16 cellular contexts compared by ENCODE assay signal in genomic region chr14:24259282-24260025, GRCh38. TPM values are rescaled to one million over a fixed set of nuclear protein-coding genes. Genes with fewer than 3 reads are reported as not detected.
DNase-seq lines count a peak whose midpoint lies in the region; ATAC-seq, FAIRE-seq and TF ChIP-seq lines count a peak whose summit lies in the region.
"Had no signal": no experiment of that assay in that cellular context is flagged by ENCODE, and none has a peak within 500 bp of the region (broad histone marks: within the 10 kb centered on the region; RNA-seq: fewer than 3 reads in every experiment).

No MANE protein-coding gene starts in this region.

- peak overlapping the region; percentile 80 for H4K8ac ChIP-seq in H1 (ENCODE audit: extremely low read depth, insufficient read depth, low read length)

- H3K27ac Mint-ChIP-seq in activated CD4-positive, alpha-beta T cell treated with anti-CD3 and anti-CD28 coated beads for 36 hours, result no peak overlapping the region
- H3K27ac Mint-ChIP-seq: activated naive CD8-positive, alpha-beta T cell treated with anti-CD3 and anti-CD28 coated beads, Interleukin-2, amount 10 ng/mL, durations not matched to agents 7 days and 5 days; nephron had no signal

- no peak overlapping the region for H2BK20ac ChIP-seq in H1 (ENCODE audit: low read length)

- H3K27ac ChIP-seq in right atrium auricular region (no peak overlapping the region), H1 (ENCODE audit: low read depth, low read length) (no peak overlapping the region), lower lobe of right lung (peak overlapping the region; percentile 58)
- H3K27ac ChIP-seq: SJCRH30 had no signal

- no peaks in the 10 kb centered on the region for H3K27me3 ChIP-seq in right atrium auricular region
- no peaks in the 10 kb centered on the region; a peak in 1 of 7 replicates for H3K27me3 ChIP-seq in H1 (replicated peaks in 1 of 4; ENCODE audit: control insufficient read depth in 3 of 4, extremely low read depth in 1 of 4, insufficient read depth in 3 of 4, low read length in 3 of 4)
- H3K27me3 ChIP-seq in lower lobe of right lung (ENCODE audit: low read depth), result no peaks in the 10 kb centered on the region
- H3K27me3 ChIP-seq: SJCRH30, tibial nerve had no signal

- no peak overlapping the region for H4K5ac ChIP-seq in H1 (ENCODE audit: insufficient read length, low read depth, low read length)

- FAIRE-seq in H1 (lab: Jason Lieb, UNC) (no peak), urothelium cell line (lab: Jason Lieb, UNC) (peak; percentile 30)
- FAIRE-seq: K562 had no signal

- H3K27me3 Mint-ChIP-seq in activated CD4-positive, alpha-beta T cell treated with anti-CD3 and anti-CD28 coated beads for 36 hours, result no peaks in the 10 kb centered on the region
- H3K27me3 Mint-ChIP-seq: activated naive CD8-positive, alpha-beta T cell treated with anti-CD3 and anti-CD28 coated beads, Interleukin-2, amount 10 ng/mL, durations not matched to agents 7 days and 5 days had no signal

- no peaks in the 10 kb centered on the region for H3K9me3 Mint-ChIP-seq in activated CD4-positive, alpha-beta T cell treated with anti-CD3 and anti-CD28 coated beads for 36 hours (ENCODE audit: low read depth)
- H3K9me3 Mint-ChIP-seq: activated naive CD8-positive, alpha-beta T cell treated with anti-CD3 and anti-CD28 coated beads, Interleukin-2, amount 10 ng/mL, durations not matched to agents 7 days and 5 days; nephron had no signal

- H3K36me3 ChIP-seq in right atrium auricular region, result no peaks in the 10 kb centered on the region
- no peaks in the 10 kb centered on the region for H3K36me3 ChIP-seq in H1 (ENCODE audit: control insufficient read depth in 2 of 4, insufficient read depth in 4 of 4, low read length in 3 of 4)
- H3K36me3 ChIP-seq in lower lobe of right lung, result peaks cover 22% of the 10 kb centered on the region
- H3K36me3 ChIP-seq: SJCRH30 had no signal

- TF ChIP-seq EP300 in H1 (IDR thresholded peaks at IDR 0.05; ENCODE audit: borderline replicate concordance in 1 of 2, low read depth in 2 of 2, low read length in 2 of 2), result no peak

- no peak overlapping the region for H4K91ac ChIP-seq in H1 (replicated peaks; ENCODE audit: insufficient read length, low read length)

- peak; percentile 21 to 31 for ATAC-seq in left cardiac atrium
- peak; percentile 77 to 79 for ATAC-seq in lower lobe of right lung
- ATAC-seq in activated CD4-positive, alpha-beta T cell treated with anti-CD3 and anti-CD28 coated beads for 36 hours, result no peak
- ATAC-seq: K562 had no signal

- no peak overlapping the region for H3K18ac ChIP-seq in H1 (ENCODE audit: extremely low read depth, low read length)

- no peak overlapping the region for H2AK5ac ChIP-seq in H1 (ENCODE audit: low read depth, low read length)

- POLR2A ChIA-PET in H1 (lab: Charles Lee; ENCODE audit: partially characterized antibody), result interaction anchor here (0.7 to 3.9 kb wide), 4 partner anchors 9 to 45 kb away, joined by 3 to 14 read pairs (median 4); no protein-coding TSS in a partner anchor
- POLR2A ChIA-PET in activated CD4-positive, alpha-beta T cell treated with anti-CD3 and anti-CD28 coated beads for 36 hours (lab: Charles Lee), result no interaction called here

- no peak for TF ChIP-seq POLR2A in H1 (IDR thresholded peaks at IDR 0.05; ENCODE audit: control extremely low read depth in 1 of 2, low read depth in 2 of 2, low read length in 2 of 2)

- intact Hi-C loops in left cardiac atrium (cut with DNase I) (no loop called here), lower lobe of right lung (cut with DNase I) (no loop called here)
- intact Hi-C loops in activated CD4-positive, alpha-beta T cell treated with anti-CD3 and anti-CD28 coated beads for 36 hours (cut with DNase I, micrococcal nuclease), result no loop called here

- H3K4ac ChIP-seq in H1 (replicated peaks; ENCODE audit: insufficient read length, low read depth, low read length), result no peak overlapping the region

- CTCF ChIA-PET in H1 (lab: Charles Lee; ENCODE audit: partially characterized antibody), result interaction anchor here (0.5 to 3.6 kb wide), 7 partner anchors 12 to 1447 kb away, joined by 3 to 14 read pairs (median 4); partner anchors contain the start of genes CIDEB and RABGGTA
- CTCF ChIA-PET in activated CD4-positive, alpha-beta T cell treated with anti-CD3 and anti-CD28 coated beads for 36 hours (lab: Charles Lee), result no interaction called here

- H3K56ac ChIP-seq in H1 (replicated peaks; ENCODE audit: insufficient read length, low read depth, low read length), result no peak overlapping the region

- no peaks in the 10 kb centered on the region for H3K9me3 ChIP-seq in right atrium auricular region
- H3K9me3 ChIP-seq in H1 (ENCODE audit: insufficient read depth in 2 of 2, low read depth in 1 of 2, low read length in 1 of 2), result no peaks in the 10 kb centered on the region
- no peaks in the 10 kb centered on the region for H3K9me3 ChIP-seq in lower lobe of right lung
- H3K9me3 ChIP-seq: SJCRH30, tibial nerve had no signal

- no peaks in the 10 kb centered on the region for H3K79me2 ChIP-seq in H1 (ENCODE audit: control insufficient read depth in 1 of 2, insufficient read depth in 2 of 2, low read length in 2 of 2)

- H4K20me1 ChIP-seq in H1 (replicated peaks in 1 of 2; ENCODE audit: control insufficient read depth in 1 of 2, insufficient read depth in 2 of 2, low read length in 2 of 2), result peaks cover 0 to 2% of the 10 kb centered on the region in 2 experiments

- no peak overlapping the region for H3K9ac ChIP-seq in H1 (replicated peaks in 1 of 4; ENCODE audit: extremely low read depth in 1 of 4, low read depth in 3 of 4, low read length in 3 of 4)

- H3K4me1 ChIP-seq in right atrium auricular region, result no peaks in the 10 kb centered on the region
- peaks cover 0 to 2% (median 0%) of the 10 kb centered on the region in 4 experiments; a peak in 1 of 7 replicates for H3K4me1 ChIP-seq in H1 (replicated peaks in 1 of 4; ENCODE audit: control insufficient read depth in 3 of 4, insufficient read depth in 4 of 4, low read length in 3 of 4)
- peaks cover 12% of the 10 kb centered on the region for H3K4me1 ChIP-seq in lower lobe of right lung
- H3K4me1 ChIP-seq: SJCRH30 had no signal

- H2BK5ac ChIP-seq in H1 (ENCODE audit: low read depth, low read length), result no peak overlapping the region

- no peak overlapping the region for H2BK15ac ChIP-seq in H1 (ENCODE audit: low read length)

- no peak overlapping the region for H3K4me3 ChIP-seq in right atrium auricular region
- no peak overlapping the region for H3K4me3 ChIP-seq in H1 (ENCODE audit: extremely low read depth in 1 of 4, insufficient read depth in 2 of 4, low read depth in 3 of 4, low read length in 4 of 4)
- H3K4me3 ChIP-seq in lower lobe of right lung, result no peak overlapping the region
- H3K4me3 ChIP-seq: K562, SJCRH30 had no signal

- TF ChIP-seq CTCF in right atrium auricular region (IDR thresholded peaks at IDR 0.05), result no peak
- TF ChIP-seq CTCF in H1 (IDR thresholded peaks at IDR 0.05; ENCODE audit: control extremely low read depth in 1 of 3, insufficient read depth in 1 of 3, low read depth in 1 of 3, low read length in 3 of 3), result no peak
- TF ChIP-seq CTCF in lower lobe of right lung (IDR thresholded peaks at IDR 0.05), result no peak

- H2BK120ac ChIP-seq in H1 (replicated peaks; ENCODE audit: low read depth, low read length), result no peak overlapping the region

- H3K14ac ChIP-seq in H1 (ENCODE audit: insufficient read length), result no peak overlapping the region

- H3K4me1 Mint-ChIP-seq in activated CD4-positive, alpha-beta T cell treated with anti-CD3 and anti-CD28 coated beads for 36 hours, result no peaks in the 10 kb centered on the region
- H3K4me1 Mint-ChIP-seq: activated naive CD8-positive, alpha-beta T cell treated with anti-CD3 and anti-CD28 coated beads, Interleukin-2, amount 10 ng/mL, durations not matched to agents 7 days and 5 days had no signal

- H2BK12ac ChIP-seq in H1 (ENCODE audit: low read depth, low read length), result no peak overlapping the region

- H3K36me3 Mint-ChIP-seq in activated CD4-positive, alpha-beta T cell treated with anti-CD3 and anti-CD28 coated beads for 36 hours (ENCODE audit: low read depth), result peaks cover 13% of the 10 kb centered on the region

- no peak overlapping the region for H3K4me2 ChIP-seq in H1 (ENCODE audit: insufficient read depth in 1 of 2, low read depth in 2 of 2, low read length in 2 of 2)

- WGBS in H1 (ENCODE audit: extremely low coverage in 1 of 2, insufficient coverage in 1 of 2, insufficient read length in 1 of 2, insufficient replicate concordance in 2 of 2, low coverage in 1 of 2, low lambda C conversion rate in 2 of 2, missing lambda C conversion rate in 1 of 2), 2 experiments, result 92% methylated on average over 16 of the region's 16 CpGs; no CpG with 5 or more reads in 1 of the 2 experiments

- H3K23ac ChIP-seq in H1 (ENCODE audit: insufficient read length), result no peak overlapping the region

- H3K79me1 ChIP-seq in H1 (ENCODE audit: low read depth, low read length), result no peaks in the 10 kb centered on the region

- DNase-seq in left cardiac atrium (peak; percentile 38), right atrium auricular region (ENCODE audit: low spot score) (no peak), H1 (ENCODE audit: low read depth in 1 of 2, low spot score in 2 of 2) (no peak), lower lobe of right lung (peak; percentile 80), urothelium cell line (ENCODE audit: low spot score) (peak; percentile 86), medulla oblongata (ENCODE audit: extremely low spot score) (no peak), DMS53 treated with DMSO at 0.1 percent for 48 hours (lab: John Stamatoyannopoulos, UW; ENCODE audit: unreplicated experiment) (no peak)
- no peak for DNase-seq in activated CD4-positive, alpha-beta T cell treated with anti-CD3 and anti-CD28 coated beads for 36 hours
- DNase-seq: 8988T; activated naive CD8-positive, alpha-beta T cell treated with anti-CD3 and anti-CD28 coated beads, Interleukin-2, amount 10 ng/mL, durations not matched to agents 7 days and 5 days; NCI-H187; NCI-H774 had no signal

- no peaks in the 10 kb centered on the region for H3K23me2 ChIP-seq in H1 (ENCODE audit: low read depth, low read length)

- no peak for TF ChIP-seq RAD21 in H1 (IDR thresholded peaks at IDR 0.05 in 1 of 2, conservative IDR thresholded peaks at IDR 0.05 in 1 of 2; ENCODE audit: low read depth in 2 of 2, low read length in 2 of 2)

- H2AFZ ChIP-seq in H1 (ENCODE audit: low read length), result no peak overlapping the region

- H3K4me3 Mint-ChIP-seq in activated CD4-positive, alpha-beta T cell treated with anti-CD3 and anti-CD28 coated beads for 36 hours, result no peak overlapping the region
- H3K4me3 Mint-ChIP-seq: activated naive CD8-positive, alpha-beta T cell treated with anti-CD3 and anti-CD28 coated beads, Interleukin-2, amount 10 ng/mL, durations not matched to agents 7 days and 5 days; nephron had no signal

RNA-seq across cellular contexts. Expression of gene TGM1, which starts 3.5 kb away (rescaled TPM):
- total RNA-seq in left cardiac atrium (1 to 10 TPM; 5.5 to 6.4 TPM), right atrium auricular region (10 to 100 TPM; 11.9 to 36.9 TPM), lower lobe of right lung (5.9 TPM)
- total RNA-seq in H1 (2021; fragmentation: NEBNext Ultra II Directional; extraction: Animal tissue kit (Norgen Biotek cat#: 25700)), result 2.0 and 2.2 TPM in 2 replicates
- polyA plus RNA-seq in H1 (2011; rRNA removed), result 1.8 and 4.1 TPM in 2 replicates
- polyA plus RNA-seq in H1 (2011; cell fraction: cytosol; rRNA removed), result 2.6 TPM
- polyA plus RNA-seq in H1 (2011; cell fraction: nucleus; rRNA removed), result 15.8 TPM
- polyA plus RNA-seq in H1 (2012, experiment 1 of 2), result 1.7 to 2.2 TPM (median 1.8 TPM) in 4 replicates
- 1.1 TPM for polyA plus RNA-seq in H1 (2012, experiment 2 of 2)
- polyA plus RNA-seq in H1 (2013, experiment 1 of 2), result 1.3 TPM
- polyA plus RNA-seq in H1 (2013, experiment 2 of 2), result 1.4 TPM
- polyA minus RNA-seq in H1 (2011; rRNA and poly(A)+ RNA removed), result 2.0 and 2.2 TPM in 2 replicates
- polyA minus RNA-seq in H1 (2011; cell fraction: cytosol; rRNA and poly(A)+ RNA removed), result not detected
- polyA minus RNA-seq in H1 (2011; cell fraction: nucleus; rRNA and poly(A)+ RNA removed), result 3.9 TPM
- 1 to 10 TPM; 4.8 to 7.4 TPM for total RNA-seq in activated CD4-positive, alpha-beta T cell treated with anti-CD3 and anti-CD28 coated beads for 36 hours

RNA-seq across cellular contexts. Expression of gene RABGGTA, which starts 11.9 kb away (rescaled TPM):
- total RNA-seq in left cardiac atrium (10 to 100 TPM; 16.1 to 18.6 TPM), right atrium auricular region (10 to 100 TPM; 21.3 to 22.2 TPM), lower lobe of right lung (50.4 TPM)
- total RNA-seq in H1 (2021; fragmentation: NEBNext Ultra II Directional; extraction: Animal tissue kit (Norgen Biotek cat#: 25700)), result 16.0 and 16.9 TPM in 2 replicates
- 49.8 and 65.1 TPM in 2 replicates for polyA plus RNA-seq in H1 (2011; rRNA removed)
- 30.0 TPM for polyA plus RNA-seq in H1 (2011; cell fraction: cytosol; rRNA removed)
- polyA plus RNA-seq in H1 (2011; cell fraction: nucleus; rRNA removed), result 150 TPM
- polyA plus RNA-seq in H1 (2012, experiment 1 of 2), result 17.0 to 25.2 TPM (median 20.7 TPM) in 4 replicates
- polyA plus RNA-seq in H1 (2012, experiment 2 of 2), result 36.6 TPM
- 22.1 TPM for polyA plus RNA-seq in H1 (2013, experiment 1 of 2)
- polyA plus RNA-seq in H1 (2013, experiment 2 of 2), result 19.9 TPM
- polyA minus RNA-seq in H1 (2011; rRNA and poly(A)+ RNA removed), result 34.2 and 35.5 TPM in 2 replicates
- 18.1 TPM for polyA minus RNA-seq in H1 (2011; cell fraction: cytosol; rRNA and poly(A)+ RNA removed)
- polyA minus RNA-seq in H1 (2011; cell fraction: nucleus; rRNA and poly(A)+ RNA removed), result 40.0 TPM
- 10 to 100 TPM; 52.1 to 56.0 TPM for total RNA-seq in activated CD4-positive, alpha-beta T cell treated with anti-CD3 and anti-CD28 coated beads for 36 hours

RNA-seq across cellular contexts. Expression of gene TINF2, which starts 17.0 kb away (rescaled TPM):
- 10 to 100 TPM; 45.3 to 49.2 TPM for total RNA-seq in left cardiac atrium
- 10 to 100 TPM; 28.2 to 36.3 TPM for total RNA-seq in right atrium auricular region
- total RNA-seq in H1 (2021; fragmentation: NEBNext Ultra II Directional; extraction: Animal tissue kit (Norgen Biotek cat#: 25700)), result 31.0 and 36.7 TPM in 2 replicates
- polyA plus RNA-seq in H1 (2011; rRNA removed), result 23.5 and 31.7 TPM in 2 replicates
- 23.9 TPM for polyA plus RNA-seq in H1 (2011; cell fraction: cytosol; rRNA removed)
- 35.0 TPM for polyA plus RNA-seq in H1 (2011; cell fraction: nucleus; rRNA removed)
- polyA plus RNA-seq in H1 (2012, experiment 1 of 2), result 26.5 to 47.3 TPM (median 32.5 TPM) in 4 replicates
- polyA plus RNA-seq in H1 (2012, experiment 2 of 2), result 24.3 TPM
- polyA plus RNA-seq in H1 (2013, experiment 1 of 2), result 37.5 TPM
- 41.3 TPM for polyA plus RNA-seq in H1 (2013, experiment 2 of 2)
- 20.8 and 30.6 TPM in 2 replicates for polyA minus RNA-seq in H1 (2011; rRNA and poly(A)+ RNA removed)
- 14.8 TPM for polyA minus RNA-seq in H1 (2011; cell fraction: cytosol; rRNA and poly(A)+ RNA removed)
- polyA minus RNA-seq in H1 (2011; cell fraction: nucleus; rRNA and poly(A)+ RNA removed), result 31.8 TPM
- total RNA-seq in lower lobe of right lung, result 85.7 TPM
- 100 to 1,000 TPM in 1 of 2 experiments, 10 to 100 TPM in 1; 87.4 to 108 TPM for total RNA-seq in activated CD4-positive, alpha-beta T cell treated with anti-CD3 and anti-CD28 coated beads for 36 hours

RNA-seq across cellular contexts. Expression of gene GMPR2, which starts 26.7 kb away (rescaled TPM):
- total RNA-seq in left cardiac atrium (10 to 100 TPM; 24.1 to 34.1 TPM), right atrium auricular region (10 to 100 TPM; 28.1 to 31.7 TPM), lower lobe of right lung (72.3 TPM)
- 85.3 and 88.3 TPM in 2 replicates for total RNA-seq in H1 (2021; fragmentation: NEBNext Ultra II Directional; extraction: Animal tissue kit (Norgen Biotek cat#: 25700))
- polyA plus RNA-seq in H1 (2011; rRNA removed), result 52.9 and 61.6 TPM in 2 replicates
- polyA plus RNA-seq in H1 (2011; cell fraction: cytosol; rRNA removed), result 84.7 TPM
- 82.6 TPM for polyA plus RNA-seq in H1 (2011; cell fraction: nucleus; rRNA removed)
- polyA plus RNA-seq in H1 (2012, experiment 1 of 2), result 91.9 to 106 TPM (median 101 TPM) in 4 replicates
- 59.5 TPM for polyA plus RNA-seq in H1 (2012, experiment 2 of 2)
- polyA plus RNA-seq in H1 (2013, experiment 1 of 2), result 58.1 TPM
- polyA plus RNA-seq in H1 (2013, experiment 2 of 2), result 63.5 TPM
- 71.1 and 110 TPM in 2 replicates for polyA minus RNA-seq in H1 (2011; rRNA and poly(A)+ RNA removed)
- polyA minus RNA-seq in H1 (2011; cell fraction: cytosol; rRNA and poly(A)+ RNA removed), result 41.1 TPM
- polyA minus RNA-seq in H1 (2011; cell fraction: nucleus; rRNA and poly(A)+ RNA removed), result 72.2 TPM
- 10 to 100 TPM; 56.7 to 59.6 TPM for total RNA-seq in activated CD4-positive, alpha-beta T cell treated with anti-CD3 and anti-CD28 coated beads for 36 hours

RNA-seq across cellular contexts. Expression of gene NEDD8, which starts 27.3 kb away (rescaled TPM):
- total RNA-seq in left cardiac atrium, result 100 to 1,000 TPM; 162 to 186 TPM
- total RNA-seq in right atrium auricular region, result 100 to 1,000 TPM; 184 to 206 TPM
- total RNA-seq in H1 (2021; fragmentation: NEBNext Ultra II Directional; extraction: Animal tissue kit (Norgen Biotek cat#: 25700)), result 241 and 253 TPM in 2 replicates
- polyA plus RNA-seq in H1 (2011; rRNA removed), result 196 and 317 TPM in 2 replicates
- 304 TPM for polyA plus RNA-seq in H1 (2011; cell fraction: cytosol; rRNA removed)
- 126 TPM for polyA plus RNA-seq in H1 (2011; cell fraction: nucleus; rRNA removed)
- 368 to 472 TPM (median 440 TPM) in 4 replicates for polyA plus RNA-seq in H1 (2012, experiment 1 of 2)
- 1,298 TPM for polyA plus RNA-seq in H1 (2012, experiment 2 of 2)
- polyA plus RNA-seq in H1 (2013, experiment 1 of 2), result 411 TPM
- 426 TPM for polyA plus RNA-seq in H1 (2013, experiment 2 of 2)
- 70.9 and 75.2 TPM in 2 replicates for polyA minus RNA-seq in H1 (2011; rRNA and poly(A)+ RNA removed)
- polyA minus RNA-seq in H1 (2011; cell fraction: cytosol; rRNA and poly(A)+ RNA removed), result 68.0 TPM
- 51.1 TPM for polyA minus RNA-seq in H1 (2011; cell fraction: nucleus; rRNA and poly(A)+ RNA removed)
- total RNA-seq in lower lobe of right lung, result 132 TPM
- total RNA-seq in activated CD4-positive, alpha-beta T cell treated with anti-CD3 and anti-CD28 coated beads for 36 hours, result 100 to 1,000 TPM; 187 to 217 TPM

Comparison
In these comparisons a context has a peak if more than half of its experiments do, and no peak if none do; other contexts are left out.
1. DNase-seq: peak in left cardiac atrium (single experiment), lower lobe of right lung (single experiment) and urothelium cell line (single experiment); none in right atrium auricular region (single experiment), H1 (0 of 2), medulla oblongata (single experiment), activated CD4-positive, alpha-beta T cell treated with anti-CD3 and anti-CD28 coated beads for 36 hours (single experiment) and DMS53 treated with DMSO at 0.1 percent for 48 hours (single experiment).